In the genomic region with DNA sequence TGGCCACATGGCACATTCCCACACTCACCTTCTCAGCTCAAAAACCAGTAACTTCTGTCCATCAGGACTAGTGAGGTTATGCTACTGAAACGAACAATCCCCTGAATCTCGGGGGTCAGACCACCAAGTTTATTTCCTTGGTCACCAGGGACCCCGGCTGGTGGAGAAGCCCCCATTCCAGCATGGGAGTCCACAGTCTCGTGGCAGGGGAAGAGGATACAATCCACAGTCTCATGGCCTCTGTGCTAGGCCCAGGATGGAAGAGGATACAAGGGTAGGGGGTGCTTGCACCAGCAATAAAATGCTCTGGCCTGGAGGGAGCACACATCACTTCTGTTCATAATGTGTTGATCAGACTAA, we compare ENCODE assay signal across 1 cellular context.
TF ChIP-seq lines count a peak whose summit lies in the region.

No MANE protein-coding gene starts in this region.

TF ChIP-seq in GM23338, 12 proteins besides CTCF, POLR2A, EP300 and RAD21:
- no peak for TF ChIP-seq ZNF462 (CRISPR knock-in tag; IDR thresholded peaks at IDR 0.05)
- no peak for TF ChIP-seq JUNB (IDR thresholded peaks at IDR 0.05; ENCODE audit: unreplicated experiment)
- no peak for TF ChIP-seq REST (IDR thresholded peaks at IDR 0.05; ENCODE audit: unreplicated experiment)
- TF ChIP-seq ZNF114 (CRISPR knock-in tag; IDR thresholded peaks at IDR 0.05), result no peak
- no peak for TF ChIP-seq CREB1 (CRISPR knock-in tag; IDR thresholded peaks at IDR 0.05; ENCODE audit: low read depth)
- TF ChIP-seq ETS1 (IDR thresholded peaks at IDR 0.05), result no peak
- TF ChIP-seq ZNF331 (CRISPR knock-in tag; IDR thresholded peaks at IDR 0.05; ENCODE audit: low read depth), result no peak
